In genomic region chr6:57209030-57209429, GRCh38 we compare ENCODE assay signal across 19 cellular contexts. TPM values are rescaled to one million over a fixed set of nuclear protein-coding genes. Genes with fewer than 3 reads are reported as not detected.
DNase-seq lines count a peak whose midpoint lies in the region; ATAC-seq, FAIRE-seq and TF ChIP-seq lines count a peak whose summit lies in the region.
"Had no signal": no experiment of that assay in that cellular context is flagged by ENCODE, and none has a peak within 500 bp of the region (broad histone marks: within the 10 kb centered on the region; RNA-seq: fewer than 3 reads in every experiment).

No MANE protein-coding gene starts in this region.

- peaks cover 96% of the 10 kb centered on the region for H3K79me2 ChIP-seq in astrocyte (ENCODE audit: insufficient read depth, low read length)

- TF ChIP-seq CTCF in astrocyte (IDR thresholded peaks at IDR 0.05; ENCODE audit: insufficient read depth, low read depth, low read length) (no peak), psoas muscle (IDR thresholded peaks at IDR 0.05) (no peak)

- H4K8ac ChIP-seq in mesenchymal stem cell (ENCODE audit: low read length): no peak overlapping the region

- H2BK15ac ChIP-seq in mesenchymal stem cell (ENCODE audit: low read depth, poor library complexity, severe bottlenecking): no peak overlapping the region

- H3K4me2 ChIP-seq in astrocyte (ENCODE audit: low read length): no peak overlapping the region
- no peak overlapping the region for H3K4me2 ChIP-seq in mesenchymal stem cell (ENCODE audit: low read length, poor library complexity, severe bottlenecking)
- H3K4me2 ChIP-seq: BLaER1, GM23338, PC-9 had no signal

- H4K91ac ChIP-seq in mesenchymal stem cell (ENCODE audit: low read length): no peak overlapping the region

- H3K9ac ChIP-seq in astrocyte (ENCODE audit: low read length) (no peak overlapping the region), mesenchymal stem cell (ENCODE audit: low read length) (no peak overlapping the region)
- H3K9ac ChIP-seq: BLaER1 had no signal

- H3K4me1 ChIP-seq in astrocyte (ENCODE audit: insufficient read depth, low read length): no peaks in the 10 kb centered on the region
- H3K4me1 ChIP-seq in mesenchymal stem cell (ENCODE audit: control insufficient read depth, insufficient read depth, low read depth, low read length): peaks cover 5% of the 10 kb centered on the region
- no peaks in the 10 kb centered on the region for H3K4me1 ChIP-seq in psoas muscle

- peak; percentile 33 for FAIRE-seq in GM18507 (lab: Jason Lieb, UNC)
- no peak for FAIRE-seq in astrocyte (lab: Jason Lieb, UNC)

- no peaks in the 10 kb centered on the region for H3K27me3 ChIP-seq in astrocyte (ENCODE audit: insufficient read depth, low read length)
- no peaks in the 10 kb centered on the region for H3K27me3 ChIP-seq in mesenchymal stem cell (ENCODE audit: control insufficient read depth in 1 of 2, insufficient read depth in 1 of 2, low read length in 2 of 2)
- H3K27me3 ChIP-seq in psoas muscle (ENCODE audit: insufficient read depth in 3 of 3, low read length in 2 of 3): no peaks in the 10 kb centered on the region
- H3K27me3 ChIP-seq: BLaER1 had no signal

- DNase-seq in GM18507 (ENCODE audit: extremely low spot score, insufficient read length, low read depth) (no peak), astrocyte (ENCODE audit: low read depth) (no peak), mesenchymal stem cell (peak; percentile 26), A172 (ENCODE audit: low spot score) (no peak), psoas muscle (no peak), epidermal melanocyte (ENCODE audit: insufficient read length, low spot score) (no peak)
- DNase-seq: Calu3; CD8-positive, alpha-beta T cell; HCEC 1CT; NCI-H1417 treated with DMSO at 0.1 percent for 48 hours; NCI-H1930; NCI-H345; NCI-H524 treated with DMSO at 0.1 percent for 48 hours; PC-9 had no signal

- no peak overlapping the region for H2BK120ac ChIP-seq in mesenchymal stem cell (ENCODE audit: low read depth, low read length)

- H2BK12ac ChIP-seq in mesenchymal stem cell (ENCODE audit: low read length in 2 of 2): no peak overlapping the region

- H2AK5ac ChIP-seq in mesenchymal stem cell (ENCODE audit: low read length, severe bottlenecking): no peak overlapping the region

- no peak overlapping the region for H3K4me3 Mint-ChIP-seq in astrocyte (ENCODE audit: unreplicated experiment)
- H3K4me3 Mint-ChIP-seq: CD8-positive, alpha-beta T cell; GM23338; T-helper 1 cell treated with Interleukin-12 subunit alpha and Interleukin-12 subunit beta and Interleukin-4 antibody, amounts not matched to agents 30 μg/mL and 1 μg/mL, for 36 hours had no signal

- peaks cover 7% of the 10 kb centered on the region for H3K36me3 ChIP-seq in astrocyte (ENCODE audit: insufficient read depth, low read length)
- peaks cover 3 to 40% of the 10 kb centered on the region in 2 experiments for H3K36me3 ChIP-seq in mesenchymal stem cell (ENCODE audit: control insufficient read depth in 1 of 2, insufficient read depth in 2 of 2, low read depth in 1 of 2, low read length in 2 of 2)
- H3K36me3 ChIP-seq in psoas muscle (ENCODE audit: insufficient read depth in 1 of 2, low read depth in 1 of 2): no peaks in the 10 kb centered on the region
- H3K36me3 ChIP-seq: BLaER1 had no signal

- peaks cover 20% of the 10 kb centered on the region for H3K4me1 Mint-ChIP-seq in astrocyte (ENCODE audit: low read depth, unreplicated experiment)

- H3K9me3 ChIP-seq in astrocyte (ENCODE audit: insufficient read depth, low read depth, low read length) (no peaks in the 10 kb centered on the region), mesenchymal stem cell (ENCODE audit: control insufficient read depth, low read length) (no peaks in the 10 kb centered on the region), psoas muscle (no peaks in the 10 kb centered on the region)
- H3K9me3 ChIP-seq: BLaER1 had no signal

- no peak overlapping the region for H3K14ac ChIP-seq in mesenchymal stem cell (ENCODE audit: low read length in 2 of 2)

- H3K79me1 ChIP-seq in mesenchymal stem cell (replicated peaks; ENCODE audit: low read length, poor library complexity, severe bottlenecking): peaks cover 11% of the 10 kb centered on the region

- H3K27me3 Mint-ChIP-seq in astrocyte (ENCODE audit: low read depth, unreplicated experiment): no peaks in the 10 kb centered on the region

- intact Hi-C loops in psoas muscle (cut with DNase I): no loop called here

- ATAC-seq in HG03159 (IDR thresholded peaks at IDR 0.05; ENCODE audit: unreplicated experiment): peak; percentile 54
- ATAC-seq in psoas muscle: no peak
- no peak for ATAC-seq in HG03571 (IDR thresholded peaks at IDR 0.05; ENCODE audit: unreplicated experiment)
- ATAC-seq: CD8-positive, alpha-beta T cell; GM23338 had no signal

- H3K27ac ChIP-seq in astrocyte (ENCODE audit: low read depth, low read length) (no peak overlapping the region), mesenchymal stem cell (ENCODE audit: low read length, poor library complexity, severe bottlenecking) (no peak overlapping the region), psoas muscle (no peak overlapping the region)
- H3K27ac ChIP-seq: BLaER1, PC-9 had no signal

- H3K9me3 Mint-ChIP-seq in astrocyte (ENCODE audit: unreplicated experiment): peaks cover 1% of the 10 kb centered on the region
- H3K9me3 Mint-ChIP-seq: CD8-positive, alpha-beta T cell; GM23338; T-helper 1 cell treated with Interleukin-12 subunit alpha and Interleukin-12 subunit beta and Interleukin-4 antibody, amounts not matched to agents 30 μg/mL and 1 μg/mL, for 36 hours had no signal

- H3K23ac ChIP-seq in mesenchymal stem cell (ENCODE audit: low read length in 2 of 2): no peak overlapping the region

- no peak overlapping the region for H3K18ac ChIP-seq in mesenchymal stem cell (ENCODE audit: low read depth in 1 of 2, low read length in 2 of 2)

- H3K36me3 Mint-ChIP-seq in astrocyte (ENCODE audit: low read depth, unreplicated experiment): no peaks in the 10 kb centered on the region
- H3K36me3 Mint-ChIP-seq: CD8-positive, alpha-beta T cell had no signal

- no peak overlapping the region for H3K4ac ChIP-seq in mesenchymal stem cell (ENCODE audit: low read depth in 1 of 2, low read length in 2 of 2)

- H2BK5ac ChIP-seq in mesenchymal stem cell (ENCODE audit: low read depth, low read length, poor library complexity, severe bottlenecking): no peak overlapping the region

- no peak overlapping the region for H3K4me3 ChIP-seq in astrocyte (ENCODE audit: insufficient read depth, low read depth, low read length)
- no peak overlapping the region for H3K4me3 ChIP-seq in mesenchymal stem cell (ENCODE audit: insufficient read depth in 1 of 2, low read depth in 1 of 2, low read length in 2 of 2)
- H3K4me3 ChIP-seq in psoas muscle: no peak overlapping the region
- H3K4me3 ChIP-seq: BLaER1, GM23338, PC-9 had no signal

- H3K27ac Mint-ChIP-seq in astrocyte (ENCODE audit: unreplicated experiment): peak overlapping the region; percentile 2
- H3K27ac Mint-ChIP-seq: CD8-positive, alpha-beta T cell; GM23338; T-helper 1 cell treated with Interleukin-12 subunit alpha and Interleukin-12 subunit beta and Interleukin-4 antibody, amounts not matched to agents 30 μg/mL and 1 μg/mL, for 36 hours had no signal

- H2AFZ ChIP-seq in astrocyte (ENCODE audit: low read depth, low read length): no peak overlapping the region
- H2AFZ ChIP-seq in mesenchymal stem cell (ENCODE audit: low read depth, low read length): no peak overlapping the region
- H2AFZ ChIP-seq: GM23338, PC-9 had no signal

- peaks cover 46% of the 10 kb centered on the region for H4K20me1 ChIP-seq in astrocyte (ENCODE audit: insufficient read depth, low read length)
- H4K20me1 ChIP-seq: BLaER1 had no signal

RNA-seq across cellular contexts. Expression of gene RAB23, which starts 13.1 kb away (rescaled TPM):
- 21.4 and 22.3 TPM in 2 replicates for total RNA-seq in astrocyte
- 21.7 TPM for polyA plus RNA-seq in mesenchymal stem cell (2013, experiment 1 of 2)
- 22.7 TPM for polyA plus RNA-seq in mesenchymal stem cell (2013, experiment 2 of 2)
- total RNA-seq in A172 (2014; rRNA removed; shearing (Covaris generic)): 21.9 and 28.7 TPM in 2 replicates
- 10 to 100 TPM in 1 of 4 donors, 1 to 10 TPM in 3; 5.9 to 10.1 (median 6.0) TPM for total RNA-seq in psoas muscle
- 10 to 100 TPM in 1 of 3 donors, 1 to 10 TPM in 2; 3.9 to 14.1 (median 4.3) TPM for polyA plus RNA-seq in psoas muscle

RNA-seq across cellular contexts. Expression of gene BAG2, which starts 36.9 kb away (rescaled TPM):
- total RNA-seq in astrocyte (8.9 and 9.7 TPM in 2 replicates), psoas muscle (1 to 10 TPM; 7.3 to 9.3 (median 8.5) TPM)
- polyA plus RNA-seq in mesenchymal stem cell (2013, experiment 1 of 2): 5.6 TPM
- polyA plus RNA-seq in mesenchymal stem cell (2013, experiment 2 of 2): 5.8 TPM
- 22.6 and 23.1 TPM in 2 replicates for total RNA-seq in A172 (2014; rRNA removed; shearing (Covaris generic))
- 10 to 100 TPM in 1 of 3 donors, 1 to 10 TPM in 2; 5.8 to 17.6 (median 6.4) TPM for polyA plus RNA-seq in psoas muscle
